ENCODE assay signal across 2 cellular contexts in the genomic region with DNA sequence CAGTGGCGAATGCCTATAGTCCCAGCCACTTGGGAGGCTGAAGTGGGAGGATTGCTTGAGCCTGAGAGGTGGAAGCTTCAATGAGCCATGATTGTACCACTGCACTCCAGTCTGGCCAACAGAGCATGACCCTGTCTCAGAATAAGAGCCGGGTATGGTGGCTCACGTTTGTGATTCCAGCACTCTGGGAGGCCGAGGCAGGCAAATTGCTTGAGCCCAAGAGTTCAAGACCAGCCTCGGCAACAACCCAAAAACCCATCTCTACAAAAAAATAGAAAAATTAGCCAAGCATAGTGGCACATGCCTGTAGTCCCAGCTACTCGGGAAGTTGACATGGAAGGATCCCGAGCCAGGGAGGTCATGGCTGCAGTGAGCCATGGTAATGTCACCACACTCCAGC.
TF ChIP-seq lines count a peak whose summit lies in the region.

No MANE protein-coding gene starts in this region.

TF ChIP-seq in HepG2, 621 proteins besides CTCF, POLR2A, EP300 and RAD21:
- TF ChIP-seq ZNF121 (CRISPR knock-in tag; IDR thresholded peaks at IDR 0.05) (peak; percentile 37; the same call in 1 of the 2 replicates), ZNF430 (CRISPR knock-in tag; IDR thresholded peaks at IDR 0.05) (no peak)

TF ChIP-seq in K562, 482 proteins besides CTCF, POLR2A, EP300 and RAD21:
- TF ChIP-seq ZNF121 (CRISPR knock-in tag; conservative IDR thresholded peaks at IDR 0.05): peak; percentile 24; the same call in 1 of the 2 replicates
- TF ChIP-seq ZZZ3 (IDR thresholded peaks at IDR 0.05): no peak
